Comparison of ENCODE assay signal across 11 cellular contexts in the genomic region with DNA sequence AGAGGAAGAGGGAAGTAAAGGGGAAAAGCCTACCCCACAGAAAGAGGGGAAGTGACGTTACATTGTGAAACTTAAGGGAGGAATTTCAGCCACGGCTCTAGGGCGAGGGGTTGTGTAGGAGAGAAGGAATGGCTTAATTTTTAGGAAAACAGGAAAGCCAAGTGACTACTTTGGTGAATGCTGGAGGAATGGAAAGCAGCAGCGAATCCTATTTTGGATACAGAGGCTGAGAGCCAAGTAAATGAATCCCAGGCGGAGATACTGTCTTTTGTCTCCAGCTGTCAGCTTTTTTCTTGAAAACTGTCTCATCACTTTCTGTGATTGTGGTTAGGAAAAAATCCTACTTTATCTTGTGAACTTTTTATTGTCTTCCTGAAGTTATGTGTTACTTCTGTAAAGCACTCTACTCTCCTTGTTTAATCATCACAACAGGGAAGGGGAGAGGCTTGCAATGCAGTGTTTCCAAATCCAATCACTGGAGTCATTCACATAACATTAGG.
DNase-seq lines count a peak whose midpoint lies in the region; ATAC-seq and TF ChIP-seq lines count a peak whose summit lies in the region.
"Had no signal": no experiment of that assay in that cellular context is flagged by ENCODE, and none has a peak within 500 bp of the region (broad histone marks: within the 10 kb centered on the region; RNA-seq: fewer than 3 reads in every experiment).

No MANE protein-coding gene starts in this region.

- H3K36me3 ChIP-seq in esophagus muscularis mucosa (no peaks in the 10 kb centered on the region), mucosa of rectum (ENCODE audit: control insufficient read depth in 2 of 2, insufficient read depth in 2 of 2, low read length in 2 of 2) (no peaks in the 10 kb centered on the region), vagina (no peaks in the 10 kb centered on the region), MG63 (no peaks in the 10 kb centered on the region)

- H3K4me1 ChIP-seq in esophagus muscularis mucosa = peaks cover 37 to 57% (median 46%) of the 10 kb centered on the region in 4 donors
- peaks cover 0 to 2% of the 10 kb centered on the region in 2 donors for H3K4me1 ChIP-seq in mucosa of rectum (ENCODE audit: control insufficient read depth in 2 of 2, insufficient read depth in 2 of 2, low read length in 2 of 2)
- H3K4me1 ChIP-seq in vagina = peaks cover 68% of the 10 kb centered on the region

- TF ChIP-seq POLR2A in esophagus muscularis mucosa (IDR thresholded peaks at IDR 0.05; ENCODE audit: low read depth) = no peak
- TF ChIP-seq POLR2A in vagina (IDR thresholded peaks at IDR 0.05) = no peak

- peak overlapping the region; percentile 28 to 66 (median 61) for H3K27ac ChIP-seq in esophagus muscularis mucosa (replicated peaks in 1 of 4)
- peak overlapping the region; percentile 38 to 55 for H3K27ac ChIP-seq in mucosa of rectum (ENCODE audit: low read depth in 2 of 2, low read length in 2 of 2)
- H3K27ac ChIP-seq in vagina = peak overlapping the region; percentile 67

- H3K9me3 ChIP-seq in esophagus muscularis mucosa = no peaks in the 10 kb centered on the region
- no peaks in the 10 kb centered on the region for H3K9me3 ChIP-seq in mucosa of rectum (ENCODE audit: control insufficient read depth in 2 of 2, low read length in 2 of 2)
- no peaks in the 10 kb centered on the region for H3K9me3 ChIP-seq in vagina
- H3K9me3 ChIP-seq in MG63 = no peaks in the 10 kb centered on the region

- H3K4me3 ChIP-seq in esophagus muscularis mucosa (peak overlapping the region in 2 of 4 donors; percentile 2 to 33), mucosa of rectum (ENCODE audit: low read length in 2 of 2) (peak overlapping the region in 1 of 2 donors; percentile 10), vagina (peak overlapping the region in 1 of 2 donors; percentile 34), MG63 (no peak overlapping the region)

- H3K9ac ChIP-seq in mucosa of rectum (ENCODE audit: low read depth in 1 of 2, low read length in 2 of 2) = peak overlapping the region in 1 of 2 donors; percentile 13

- DNase-seq in Right ventricle myocardium inferior (ENCODE audit: missing footprints) (no peak), cardiac septum (ENCODE audit: low spot score) (no peak), esophagus muscularis mucosa (ENCODE audit: extremely low spot score) (no peak), vagina (ENCODE audit: extremely low spot score in 2 of 2) (no peak), MG63 (no peak), GF-D8 (lab: John Stamatoyannopoulos, UW) (no peak)
- no peak for DNase-seq in activated naive CD4-positive, alpha-beta T cell (lab: John Stamatoyannopoulos, UW)
- DNase-seq: ACHN; activated CD4-positive, alpha-beta T cell treated with anti-CD3 and anti-CD28 coated beads for 48 hours; NCI-H524 treated with DMSO at 0.1 percent for 48 hours had no signal

- H3K27me3 ChIP-seq in esophagus muscularis mucosa (no peaks in the 10 kb centered on the region), mucosa of rectum (ENCODE audit: control insufficient read depth in 2 of 2, insufficient read depth in 2 of 2, low read length in 2 of 2) (no peaks in the 10 kb centered on the region), vagina (no peaks in the 10 kb centered on the region), MG63 (no peaks in the 10 kb centered on the region)

- no peak for TF ChIP-seq EP300 in esophagus muscularis mucosa (IDR thresholded peaks at IDR 0.05)

- peak; percentile 56 for ATAC-seq in Right ventricle myocardium inferior

- intact Hi-C loops in Right ventricle myocardium inferior (cut with DNase I) (loop anchor here (2.0 kb wide), 1 partner anchor 126 kb away; no protein-coding TSS in a partner anchor), cardiac septum (cut with DNase I) (no loop called here), esophagus muscularis mucosa (cut with DNase I) (no loop called here), vagina (cut with DNase I) (loop anchor here (5.0 kb wide), 1 partner anchor 704 kb away; no protein-coding TSS in a partner anchor)

- WGBS in esophagus muscularis mucosa = 37% methylated on average over 5 of the region's 5 CpGs

- TF ChIP-seq CTCF in esophagus muscularis mucosa (IDR thresholded peaks at IDR 0.05) = no peak
- no peak for TF ChIP-seq CTCF in vagina (IDR thresholded peaks at IDR 0.05)

Comparison
In these comparisons a context has a peak if more than half of its experiments do, and no peak if none do; other contexts are left out.
1. intact Hi-C loops: an anchor here in Right ventricle myocardium inferior (2.0 kb wide) and vagina (5.0 kb wide); none called in cardiac septum and esophagus muscularis mucosa.